1 cellular context compared by ENCODE assay signal in the genomic region with DNA sequence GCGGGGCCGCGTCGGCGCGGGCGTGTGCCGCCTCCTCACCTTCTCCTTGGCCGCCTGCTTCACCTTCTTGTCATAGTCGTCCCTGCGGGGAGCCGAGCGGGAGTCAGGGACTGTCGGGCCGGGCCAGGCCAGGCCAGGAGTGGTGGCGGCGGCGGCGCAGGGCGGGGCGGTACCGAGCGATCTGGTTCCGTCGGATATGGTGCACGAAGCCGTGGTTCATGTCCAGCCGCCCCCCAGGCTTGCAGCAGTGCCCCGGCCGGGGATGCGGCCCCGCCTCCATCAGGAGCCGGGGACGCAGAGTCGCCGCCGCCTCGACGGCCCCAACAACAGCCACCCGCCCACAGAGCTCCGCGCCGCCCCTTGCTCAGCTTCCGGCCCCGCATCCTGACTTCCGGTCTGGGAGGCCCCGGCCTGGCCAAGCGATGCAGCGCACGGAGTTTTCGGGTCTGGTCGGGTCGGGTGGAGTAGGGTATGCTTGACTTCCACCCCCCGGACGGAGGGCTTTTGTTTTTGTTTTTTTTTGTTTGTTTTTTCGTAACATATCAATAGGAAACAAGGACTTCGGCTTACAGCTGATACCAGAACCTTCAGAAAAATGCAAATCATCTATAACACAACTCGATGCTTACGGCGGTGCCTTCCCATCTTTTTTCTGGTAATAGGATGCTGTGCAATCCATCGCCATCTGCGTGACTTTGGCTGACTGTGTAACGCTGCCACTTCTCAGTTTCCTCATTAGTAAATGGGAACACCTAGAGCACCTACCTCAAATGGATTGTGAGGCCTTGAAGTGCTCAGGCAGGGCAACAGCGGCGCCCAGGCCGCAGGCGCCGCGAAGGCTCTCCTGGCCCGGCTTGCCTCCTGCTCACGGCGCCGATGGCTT.
TF ChIP-seq lines count a peak whose summit lies in the region.

TSS of gene C2orf68 (minus strand) at position 362 of the 883 bp plus-strand sequence. CDS start at position 280, 82 bp downstream.

TF ChIP-seq in HEK293, 187 proteins besides CTCF, POLR2A, EP300 and RAD21 (continued from another document and continues in another):
- TF ChIP-seq, protein P1, sequence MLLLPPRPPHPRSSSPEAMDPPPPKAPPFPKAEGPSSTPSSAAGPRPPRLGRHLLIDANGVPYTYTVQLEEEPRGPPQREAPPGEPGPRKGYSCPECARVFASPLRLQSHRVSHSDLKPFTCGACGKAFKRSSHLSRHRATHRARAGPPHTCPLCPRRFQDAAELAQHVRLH (tag by site-specific recombination; IDR thresholded peaks at IDR 0.05): 0 out of 2 replicates have a peak, but pooled peaks have one; percentile 35
- TF ChIP-seq KLF8 (tag by site-specific recombination; IDR thresholded peaks at IDR 0.05) (peak; percentile 75), IKZF3 (tag by site-specific recombination; IDR thresholded peaks at IDR 0.05) (no peak), HOXC10 (CRISPR knock-in tag; IDR thresholded peaks at IDR 0.05) (no peak), ZNF398 (tag by site-specific recombination; IDR thresholded peaks at IDR 0.05) (0 out of 2 replicates have a peak, but pooled peaks have one; percentile 12), KLF9 (tag by site-specific recombination; IDR thresholded peaks at IDR 0.05; ENCODE audit: low read depth) (peak; percentile 80), ZSCAN30 (tag by site-specific recombination; IDR thresholded peaks at IDR 0.05) (0 out of 2 replicates have a peak, but pooled peaks have one; percentile 21), ZNF518A (tag by site-specific recombination; conservative IDR thresholded peaks at IDR 0.05; ENCODE audit: low read depth) (peak; percentile 53), SP7 (tag by site-specific recombination; IDR thresholded peaks at IDR 0.05) (peak; percentile 26; the same call in 1 of the 2 replicates), ZBTB48 (tag by site-specific recombination; IDR thresholded peaks at IDR 0.05) (peak; percentile 84; the same call in 1 of the 2 replicates), ZNF48 (tag by site-specific recombination; IDR thresholded peaks at IDR 0.05) (no peak), ZBTB20 (tag by site-specific recombination; IDR thresholded peaks at IDR 0.05) (peak; percentile 59; the same call in 1 of the 2 replicates), ZNF391 (tag by site-specific recombination; IDR thresholded peaks at IDR 0.05; ENCODE audit: borderline replicate concordance, low read depth) (0 out of 2 replicates have a peak, but pooled peaks have one; percentile 26), ZNF292 (tag by site-specific recombination; IDR thresholded peaks at IDR 0.05; ENCODE audit: borderline replicate concordance, low read depth) (no peak), ZNF211 (tag by site-specific recombination; IDR thresholded peaks at IDR 0.05; ENCODE audit: low read depth) (no peak), GLIS1 (tag by site-specific recombination; IDR thresholded peaks at IDR 0.05) (peak; percentile 39; the same call in 1 of the 2 replicates), ZNF501 (tag by site-specific recombination; IDR thresholded peaks at IDR 0.05) (peak; percentile 50; the same call in 1 of the 2 replicates), ZNF530 (tag by site-specific recombination; IDR thresholded peaks at IDR 0.05; ENCODE audit: low read depth) (no peak), ZBTB11 (tag by site-specific recombination; conservative IDR thresholded peaks at IDR 0.05; ENCODE audit: low read depth) (peak; percentile 90), ZEB2 (tag by site-specific recombination; IDR thresholded peaks at IDR 0.05) (0 out of 2 replicates have a peak, but pooled peaks have one; percentile 9), GLIS2 (tag by site-specific recombination; IDR thresholded peaks at IDR 0.05) (peak; percentile 72), ZNF10 (tag by site-specific recombination; IDR thresholded peaks at IDR 0.05) (0 out of 2 replicates have a peak, but pooled peaks have one; percentile 19), GLI2 (tag by site-specific recombination; IDR thresholded peaks at IDR 0.05; ENCODE audit: borderline replicate concordance, low read depth) (no peak), ZXDB (tag by site-specific recombination; IDR thresholded peaks at IDR 0.05) (peak; percentile 87; the same call in 1 of the 2 replicates), ZBTB17 (tag by site-specific recombination; IDR thresholded peaks at IDR 0.05) (peak; percentile 59), ZNF335 (tag by site-specific recombination; conservative IDR thresholded peaks at IDR 0.05) (peak; percentile 58), ZNF341 (tag by site-specific recombination; IDR thresholded peaks at IDR 0.05; ENCODE audit: low read depth) (peak; percentile 62), ZNF561 (tag by site-specific recombination; IDR thresholded peaks at IDR 0.05; ENCODE audit: borderline replicate concordance) (0 out of 2 replicates have a peak, but pooled peaks have one; percentile 16), ZNF362 (tag by site-specific recombination; IDR thresholded peaks at IDR 0.05) (peak; percentile 10; the same call in 1 of the 2 replicates), ZSCAN5A (tag by site-specific recombination; IDR thresholded peaks at IDR 0.05) (peak; percentile 74; the same call in 1 of the 2 replicates), ZNF76 (tag by site-specific recombination; IDR thresholded peaks at IDR 0.05; ENCODE audit: borderline replicate concordance, low read depth) (peak; percentile 65; the same call in 1 of the 2 replicates)
- TF ChIP-seq, protein P2, sequence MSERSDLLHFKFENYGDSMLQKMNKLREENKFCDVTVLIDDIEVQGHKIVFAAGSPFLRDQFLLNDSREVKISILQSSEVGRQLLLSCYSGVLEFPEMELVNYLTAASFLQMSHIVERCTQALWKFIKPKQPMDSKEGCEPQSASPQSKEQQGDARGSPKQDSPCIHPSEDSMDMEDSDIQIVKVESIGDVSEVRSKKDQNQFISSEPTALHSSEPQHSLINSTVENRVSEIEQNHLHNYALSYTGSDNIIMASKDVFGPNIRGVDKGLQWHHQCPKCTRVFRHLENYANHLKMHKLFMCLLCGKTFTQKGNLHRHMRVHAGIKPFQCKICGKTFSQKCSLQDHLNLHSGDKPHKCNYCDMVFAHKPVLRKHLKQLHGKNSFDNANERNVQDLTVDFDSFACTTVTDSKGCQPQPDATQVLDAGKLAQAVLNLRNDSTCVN (tag by site-specific recombination; optimal IDR thresholded peaks at IDR 0.05): peak; percentile 89
- TF ChIP-seq, protein P3, sequence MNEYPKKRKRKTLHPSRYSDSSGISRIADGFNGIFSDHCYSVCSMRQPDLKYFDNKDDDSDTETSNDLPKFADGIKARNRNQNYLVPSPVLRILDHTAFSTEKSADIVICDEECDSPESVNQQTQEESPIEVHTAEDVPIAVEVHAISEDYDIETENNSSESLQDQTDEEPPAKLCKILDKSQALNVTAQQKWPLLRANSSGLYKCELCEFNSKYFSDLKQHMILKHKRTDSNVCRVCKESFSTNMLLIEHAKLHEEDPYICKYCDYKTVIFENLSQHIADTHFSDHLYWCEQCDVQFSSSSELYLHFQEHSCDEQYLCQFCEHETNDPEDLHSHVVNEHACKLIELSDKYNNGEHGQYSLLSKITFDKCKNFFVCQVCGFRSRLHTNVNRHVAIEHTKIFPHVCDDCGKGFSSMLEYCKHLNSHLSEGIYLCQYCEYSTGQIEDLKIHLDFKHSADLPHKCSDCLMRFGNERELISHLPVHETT (tag by site-specific recombination; IDR thresholded peaks at IDR 0.05): peak; percentile 20; the same call in 1 of the 2 replicates
- TF ChIP-seq, protein P4, sequence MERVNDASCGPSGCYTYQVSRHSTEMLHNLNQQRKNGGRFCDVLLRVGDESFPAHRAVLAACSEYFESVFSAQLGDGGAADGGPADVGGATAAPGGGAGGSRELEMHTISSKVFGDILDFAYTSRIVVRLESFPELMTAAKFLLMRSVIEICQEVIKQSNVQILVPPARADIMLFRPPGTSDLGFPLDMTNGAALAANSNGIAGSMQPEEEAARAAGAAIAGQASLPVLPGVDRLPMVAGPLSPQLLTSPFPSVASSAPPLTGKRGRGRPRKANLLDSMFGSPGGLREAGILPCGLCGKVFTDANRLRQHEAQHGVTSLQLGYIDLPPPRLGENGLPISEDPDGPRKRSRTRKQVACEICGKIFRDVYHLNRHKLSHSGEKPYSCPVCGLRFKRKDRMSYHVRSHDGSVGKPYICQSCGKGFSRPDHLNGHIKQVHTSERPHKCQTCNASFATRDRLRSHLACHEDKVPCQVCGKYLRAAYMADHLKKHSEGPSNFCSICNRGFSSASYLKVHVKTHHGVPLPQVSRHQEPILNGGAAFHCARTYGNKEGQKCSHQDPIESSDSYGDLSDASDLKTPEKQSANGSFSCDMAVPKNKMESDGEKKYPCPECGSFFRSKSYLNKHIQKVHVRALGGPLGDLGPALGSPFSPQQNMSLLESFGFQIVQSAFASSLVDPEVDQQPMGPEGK (tag by site-specific recombination; IDR thresholded peaks at IDR 0.05): peak; percentile 77
